In genomic region chr12:20451759-20452158, GRCh38 we compare ENCODE assay signal across 1 cellular context.
TF ChIP-seq lines count a peak whose summit lies in the region.

No MANE protein-coding gene starts in this region.

TF ChIP-seq in SK-N-SH, 30 proteins besides CTCF, POLR2A, EP300 and RAD21 (continued from another document):
- no peak for TF ChIP-seq NRF1 (IDR thresholded peaks at IDR 0.05; ENCODE audit: low read depth, low read length)
- TF ChIP-seq FOXJ3 (CRISPR knock-in tag; IDR thresholded peaks at IDR 0.05), result no peak
- TF ChIP-seq NFIC (IDR thresholded peaks at IDR 0.05; ENCODE audit: borderline replicate concordance), result peak; percentile 26; the same call in 1 of the 2 replicates
- peak; percentile 50; the same call in 1 of the 2 replicates for TF ChIP-seq FOSL2 (IDR thresholded peaks at IDR 0.05; ENCODE audit: borderline replicate concordance, low read depth)
- TF ChIP-seq, protein P1, sequence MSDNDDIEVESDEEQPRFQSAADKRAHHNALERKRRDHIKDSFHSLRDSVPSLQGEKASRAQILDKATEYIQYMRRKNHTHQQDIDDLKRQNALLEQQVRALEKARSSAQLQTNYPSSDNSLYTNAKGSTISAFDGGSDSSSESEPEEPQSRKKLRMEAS (IDR thresholded peaks at IDR 0.05; ENCODE audit: low read depth), result no peak
- no peak for TF ChIP-seq MXI1 (IDR thresholded peaks at IDR 0.05; ENCODE audit: low read depth, low read length)
- no peak for TF ChIP-seq RCOR1 (IDR thresholded peaks at IDR 0.05; ENCODE audit: low read length)
- TF ChIP-seq TEAD4 (IDR thresholded peaks at IDR 0.05; ENCODE audit: borderline replicate concordance, insufficient read depth), result peak; percentile 19; the same call in 1 of the 2 replicates
- TF ChIP-seq, protein P2, sequence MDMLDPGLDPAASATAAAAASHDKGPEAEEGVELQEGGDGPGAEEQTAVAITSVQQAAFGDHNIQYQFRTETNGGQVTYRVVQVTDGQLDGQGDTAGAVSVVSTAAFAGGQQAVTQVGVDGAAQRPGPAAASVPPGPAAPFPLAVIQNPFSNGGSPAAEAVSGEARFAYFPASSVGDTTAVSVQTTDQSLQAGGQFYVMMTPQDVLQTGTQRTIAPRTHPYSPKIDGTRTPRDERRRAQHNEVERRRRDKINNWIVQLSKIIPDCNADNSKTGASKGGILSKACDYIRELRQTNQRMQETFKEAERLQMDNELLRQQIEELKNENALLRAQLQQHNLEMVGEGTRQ (IDR thresholded peaks at IDR 0.05; ENCODE audit: borderline replicate concordance, low read depth, low read length), result no peak
- no peak for TF ChIP-seq MEF2A (IDR thresholded peaks at IDR 0.05; ENCODE audit: borderline replicate concordance, low read depth)
- TF ChIP-seq PBX3 (IDR thresholded peaks at IDR 0.05), result peak; percentile 34
- TF ChIP-seq RXRA (IDR thresholded peaks at IDR 0.05; ENCODE audit: borderline replicate concordance, low read depth), result no peak
- TF ChIP-seq ELF1 (IDR thresholded peaks at IDR 0.05), result no peak
- no peak for TF ChIP-seq FOXM1 (IDR thresholded peaks at IDR 0.05; ENCODE audit: low read depth)
- no peak for TF ChIP-seq TAF1 (IDR thresholded peaks at IDR 0.05; ENCODE audit: borderline replicate concordance, low read depth, low read length)
- TF ChIP-seq, protein P3, sequence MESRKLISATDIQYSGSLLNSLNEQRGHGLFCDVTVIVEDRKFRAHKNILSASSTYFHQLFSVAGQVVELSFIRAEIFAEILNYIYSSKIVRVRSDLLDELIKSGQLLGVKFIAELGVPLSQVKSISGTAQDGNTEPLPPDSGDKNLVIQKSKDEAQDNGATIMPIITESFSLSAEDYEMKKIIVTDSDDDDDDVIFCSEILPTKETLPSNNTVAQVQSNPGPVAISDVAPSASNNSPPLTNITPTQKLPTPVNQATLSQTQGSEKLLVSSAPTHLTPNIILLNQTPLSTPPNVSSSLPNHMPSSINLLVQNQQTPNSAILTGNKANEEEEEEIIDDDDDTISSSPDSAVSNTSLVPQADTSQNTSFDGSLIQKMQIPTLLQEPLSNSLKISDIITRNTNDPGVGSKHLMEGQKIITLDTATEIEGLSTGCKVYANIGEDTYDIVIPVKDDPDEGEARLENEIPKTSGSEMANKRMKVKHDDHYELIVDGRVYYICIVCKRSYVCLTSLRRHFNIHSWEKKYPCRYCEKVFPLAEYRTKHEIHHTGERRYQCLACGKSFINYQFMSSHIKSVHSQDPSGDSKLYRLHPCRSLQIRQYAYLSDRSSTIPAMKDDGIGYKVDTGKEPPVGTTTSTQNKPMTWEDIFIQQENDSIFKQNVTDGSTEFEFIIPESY (IDR thresholded peaks at IDR 0.05; ENCODE audit: borderline replicate concordance, low read depth), result no peak
- no peak for TF ChIP-seq GATA2 (CRISPR knock-in tag; IDR thresholded peaks at IDR 0.05)
